18 cellular contexts compared by ENCODE assay signal in genomic region chr1:173753830-173754229, GRCh38. TPM values are rescaled to one million over a fixed set of nuclear protein-coding genes. Genes with fewer than 3 reads are reported as not detected.
DNase-seq lines count a peak whose midpoint lies in the region; TF ChIP-seq lines count a peak whose summit lies in the region.
"Had no signal": no experiment of that assay in that cellular context is flagged by ENCODE, and none has a peak within 500 bp of the region (broad histone marks: within the 10 kb centered on the region; RNA-seq: fewer than 3 reads in every experiment).

No MANE protein-coding gene starts in this region.

- H3K36me3 Mint-ChIP-seq in progenitor cell of endocrine pancreas (ENCODE audit: insufficient read depth): peaks cover 36% of the 10 kb centered on the region

- no peak overlapping the region for H2AFZ ChIP-seq in hepatocyte
- H2AFZ ChIP-seq: GM23338 had no signal

- no peak for TF ChIP-seq CTCF in hepatocyte (IDR thresholded peaks at IDR 0.05; ENCODE audit: poor library complexity)
- TF ChIP-seq CTCF in liver (IDR thresholded peaks at IDR 0.05; ENCODE audit: low read depth, low read length, missing input control): no peak
- TF ChIP-seq CTCF in progenitor cell of endocrine pancreas (IDR thresholded peaks at IDR 0.05; ENCODE audit: unreplicated experiment): no peak

- H3K4me2 ChIP-seq in hepatocyte: peak overlapping the region; percentile 8
- H3K4me2 ChIP-seq: A549, GM23338 had no signal

- TF ChIP-seq RAD21 in liver (IDR thresholded peaks at IDR 0.05): peak; percentile 11 to 14

- no peak overlapping the region for H3K27ac ChIP-seq in hepatocyte
- peak overlapping the region; percentile 46 to 57 for H3K27ac ChIP-seq in liver (ENCODE audit: low read depth in 1 of 2, low read length in 2 of 2)
- H3K27ac ChIP-seq: 22Rv1, A549, C4-2B had no signal

- no peaks in the 10 kb centered on the region for H3K36me3 ChIP-seq in hepatocyte (replicated peaks; ENCODE audit: insufficient read depth, low read depth)
- peaks cover 8 to 44% (median 31%) of the 10 kb centered on the region in 4 donors for H3K36me3 ChIP-seq in liver (ENCODE audit: control insufficient read depth in 4 of 4, insufficient read depth in 3 of 4, low read depth in 1 of 4, low read length in 3 of 4)

- no peaks in the 10 kb centered on the region for H3K27me3 ChIP-seq in hepatocyte
- no peaks in the 10 kb centered on the region for H3K27me3 ChIP-seq in liver (ENCODE audit: control insufficient read depth in 4 of 4, insufficient read depth in 4 of 4, low read length in 3 of 4)

- H3K9ac ChIP-seq in liver (ENCODE audit: low read depth in 1 of 2, low read length in 2 of 2): peak overlapping the region in 1 of 2 donors; percentile 10

- H3K4me1 Mint-ChIP-seq in progenitor cell of endocrine pancreas (ENCODE audit: low read depth): peaks cover 7% of the 10 kb centered on the region
- H3K4me1 Mint-ChIP-seq: GM23338 had no signal

- DNase-seq in HuH-7 (ENCODE audit: low spot score) (peak; percentile 5), hepatocyte (ENCODE audit: low spot score) (no peak), progenitor cell of endocrine pancreas (ENCODE audit: low spot score, unreplicated experiment) (no peak), NCI-H446 treated with DMSO at 0.1 percent for 48 hours (lab: John Stamatoyannopoulos, UW) (no peak), NCI-H2029 (lab: John Stamatoyannopoulos, UW) (no peak), NCI-H2029 treated with DMSO at 0.1 percent for 48 hours (lab: John Stamatoyannopoulos, UW) (no peak)
- DNase-seq: AML-193; Caco-2; CD4-positive, alpha-beta T cell; DMS153; DMS79; HCEC 1CT; IMR-90 had no signal

- H3K9me3 Mint-ChIP-seq in progenitor cell of endocrine pancreas (ENCODE audit: low read depth): no peaks in the 10 kb centered on the region
- H3K9me3 Mint-ChIP-seq: CD4-positive, alpha-beta T cell had no signal

- no peaks in the 10 kb centered on the region for H3K9me3 ChIP-seq in hepatocyte (ENCODE audit: low read depth)
- H3K9me3 ChIP-seq in liver (ENCODE audit: control insufficient read depth in 4 of 4, low read length in 3 of 4): no peaks in the 10 kb centered on the region
- H3K9me3 ChIP-seq: A549, Caco-2 had no signal

- H3K4me3 Mint-ChIP-seq in progenitor cell of endocrine pancreas (ENCODE audit: low read depth): no peak overlapping the region
- H3K4me3 Mint-ChIP-seq: CD4-positive, alpha-beta T cell; GM23338 had no signal

- H3K9me2 ChIP-seq in hepatocyte (replicated peaks; ENCODE audit: insufficient read depth): no peaks in the 10 kb centered on the region

- H3K79me2 ChIP-seq in hepatocyte: no peaks in the 10 kb centered on the region

- H3K27me3 Mint-ChIP-seq in progenitor cell of endocrine pancreas: no peaks in the 10 kb centered on the region
- H3K27me3 Mint-ChIP-seq: CD4-positive, alpha-beta T cell had no signal

- H3K4me1 ChIP-seq in hepatocyte (ENCODE audit: insufficient read depth): no peaks in the 10 kb centered on the region
- peaks cover 6 to 13% (median 7%) of the 10 kb centered on the region in 4 donors for H3K4me1 ChIP-seq in liver (ENCODE audit: control insufficient read depth in 4 of 4, insufficient read depth in 4 of 4, low read length in 3 of 4)
- H3K4me1 ChIP-seq: Caco-2 had no signal

- H3K27ac Mint-ChIP-seq in progenitor cell of endocrine pancreas: peak overlapping the region; percentile 69
- H3K27ac Mint-ChIP-seq: CD4-positive, alpha-beta T cell; GM23338 had no signal

- H3K4me3 ChIP-seq in hepatocyte (no peak overlapping the region), liver (ENCODE audit: low read depth in 1 of 3, low read length in 3 of 3) (peak overlapping the region in 2 of 3 donors; percentile 25 to 27)
- H3K4me3 ChIP-seq: A549, GM23338 had no signal

- H4K20me1 ChIP-seq in hepatocyte (ENCODE audit: insufficient read depth, poor library complexity, severe bottlenecking): no peaks in the 10 kb centered on the region

TF ChIP-seq in liver, 16 proteins besides CTCF, POLR2A, EP300 and RAD21:
- TF ChIP-seq NR2F2 (IDR thresholded peaks at IDR 0.05): no peak
- TF ChIP-seq RXRA (IDR thresholded peaks at IDR 0.05): peak; percentile 40 to 52
- TF ChIP-seq YY1 (IDR thresholded peaks at IDR 0.05): peak; percentile 14
- TF ChIP-seq HNF4A (conservative IDR thresholded peaks at IDR 0.05): peak; percentile 71 to 77
- TF ChIP-seq SP1 (IDR thresholded peaks at IDR 0.05): peak; percentile 49
TF ChIP-seq in liver: peak in this region for 4.

RNA-seq across cellular contexts. Expression of gene KLHL20, which starts 39.0 kb away (rescaled TPM):
- total RNA-seq in hepatocyte (23.1 and 24.2 TPM in 2 replicates), liver (10 to 100 TPM; 11.1 to 25.9 TPM), progenitor cell of endocrine pancreas (18.1 and 19.9 TPM in 2 replicates)
- polyA plus RNA-seq in hepatocyte (10.0 and 15.6 TPM in 2 replicates), liver (1 to 10 TPM; 5.2 to 8.0 TPM)
